ENCODE assay signal across 8 cellular contexts in genomic region chr17:215563-216478, GRCh38. TPM values are rescaled to one million over a fixed set of nuclear protein-coding genes. Genes with fewer than 3 reads are reported as not detected.
DNase-seq lines count a peak whose midpoint lies in the region; ATAC-seq and TF ChIP-seq lines count a peak whose summit lies in the region.
"Not testable (repeated sequence)": the region's sequence is repeated elsewhere in the genome, so short reads cannot be mapped to it uniquely, and the experiment has no call there.

No MANE protein-coding gene starts in this region.

- peak overlapping the region; percentile 71 for H3K4me3 Mint-ChIP-seq in dendritic cell treated with granulocyte-macrophage colony-stimulating factor and Interleukin-4, amounts not matched to agents 40 ng/mL and 50 ng/mL, for 4 days

- peak; percentile 46 to 67 for ATAC-seq in lower lobe of right lung
- peak; percentile 40 for ATAC-seq in upper lobe of right lung

- H3K9ac ChIP-seq in HUES48 (ENCODE audit: low read depth, low read length) = peak overlapping the region; percentile 59; the same call in 1 of the 2 replicates
- H3K9ac ChIP-seq in parathyroid adenoma = not testable (repeated sequence)

- H3K27ac ChIP-seq in DOHH2 (ENCODE audit: low read depth, low read length); lower lobe of right lung; upper lobe of right lung: not testable (repeated sequence)
- H3K27ac ChIP-seq in HUES48 (ENCODE audit: low read depth, low read length) (peak overlapping the region; percentile 42), left ventricle myocardium inferior (replicated peaks) (peak overlapping the region; percentile 51), parathyroid adenoma (peak overlapping the region; percentile 32)

- not testable (repeated sequence) for H3K9me3 ChIP-seq in DOHH2 (ENCODE audit: control insufficient read depth, insufficient read depth, low read length); HUES48 (ENCODE audit: control insufficient read depth, insufficient read depth, low read length); left ventricle myocardium inferior (replicated peaks); lower lobe of right lung; parathyroid adenoma (ENCODE audit: control insufficient read depth, low read length); upper lobe of right lung

- H3K4me1 Mint-ChIP-seq in dendritic cell treated with granulocyte-macrophage colony-stimulating factor and Interleukin-4, amounts not matched to agents 40 ng/mL and 50 ng/mL, for 4 days (ENCODE audit: low read depth) = peaks cover 31% of the 10 kb centered on the region

- not testable (repeated sequence) for H3K9me3 Mint-ChIP-seq in dendritic cell treated with granulocyte-macrophage colony-stimulating factor and Interleukin-4, amounts not matched to agents 40 ng/mL and 50 ng/mL, for 4 days

- H2AFZ ChIP-seq in parathyroid adenoma = peak overlapping the region; percentile 89

- peak; percentile 19 for DNase-seq in SIG-M5 treated with dmso at 0.1 percent for 504 hours (lab: John Stamatoyannopoulos, UW; ENCODE audit: unreplicated experiment)
- not testable (repeated sequence) for DNase-seq in left ventricle myocardium inferior, lower lobe of right lung, upper lobe of right lung

- H3F3A ChIP-seq in DOHH2 (ENCODE audit: control insufficient read depth, insufficient read depth) = not testable (repeated sequence)

- H3K36me3 Mint-ChIP-seq in dendritic cell treated with granulocyte-macrophage colony-stimulating factor and Interleukin-4, amounts not matched to agents 40 ng/mL and 50 ng/mL, for 4 days (ENCODE audit: low read depth) = not testable (repeated sequence)

- H3K79me2 ChIP-seq in DOHH2 (ENCODE audit: control insufficient read depth, low read length) = peaks cover 17% of the 10 kb centered on the region
- not testable (repeated sequence) for H3K79me2 ChIP-seq in parathyroid adenoma

- not testable (repeated sequence) for H3K27me3 ChIP-seq in DOHH2 (ENCODE audit: control insufficient read depth, low read length); HUES48 (ENCODE audit: control insufficient read depth, insufficient read depth, low read length); left ventricle myocardium inferior (ENCODE audit: low read depth); lower lobe of right lung (ENCODE audit: low read depth); parathyroid adenoma (ENCODE audit: control insufficient read depth, insufficient read depth, low read length); upper lobe of right lung

- H3K36me3 ChIP-seq in DOHH2 (ENCODE audit: control insufficient read depth, low read length); HUES48 (ENCODE audit: control insufficient read depth, insufficient read depth, low read length); left ventricle myocardium inferior; lower lobe of right lung; parathyroid adenoma (ENCODE audit: control insufficient read depth, insufficient read depth, low read length); upper lobe of right lung: not testable (repeated sequence)

- H3K4me2 ChIP-seq in DOHH2 (ENCODE audit: low read length) = peak overlapping the region; percentile 72
- H3K4me2 ChIP-seq in parathyroid adenoma (ENCODE audit: low read length) = not testable (repeated sequence)

- intact Hi-C loops in dendritic cell treated with granulocyte-macrophage colony-stimulating factor and Interleukin-4, amounts not matched to agents 40 ng/mL and 50 ng/mL, for 4 days (cut with micrococcal nuclease); left ventricle myocardium inferior (cut with micrococcal nuclease); lower lobe of right lung (cut with DNase I); upper lobe of right lung (cut with DNase I): not testable (repeated sequence)

- H3K4me3 ChIP-seq in DOHH2 (ENCODE audit: low read length) = peak overlapping the region; percentile 74
- peak overlapping the region; percentile 60 for H3K4me3 ChIP-seq in HUES48 (ENCODE audit: low read depth, low read length)
- not testable (repeated sequence) for H3K4me3 ChIP-seq in left ventricle myocardium inferior; lower lobe of right lung; parathyroid adenoma (ENCODE audit: low read depth, low read length); upper lobe of right lung

- not testable (repeated sequence) for H3K9me2 ChIP-seq in DOHH2 (replicated peaks; ENCODE audit: control insufficient read depth, low read length)

- H3K27me3 Mint-ChIP-seq in dendritic cell treated with granulocyte-macrophage colony-stimulating factor and Interleukin-4, amounts not matched to agents 40 ng/mL and 50 ng/mL, for 4 days = not testable (repeated sequence)

- H4K20me1 ChIP-seq in DOHH2 (ENCODE audit: control insufficient read depth, insufficient read depth, low read depth, low read length) = not testable (repeated sequence)

- not testable (repeated sequence) for TF ChIP-seq CTCF in DOHH2 (IDR thresholded peaks at IDR 0.05; ENCODE audit: low read depth, low read length, poor library complexity, severe bottlenecking); left ventricle myocardium inferior (IDR thresholded peaks at IDR 0.05; ENCODE audit: borderline replicate concordance); lower lobe of right lung (IDR thresholded peaks at IDR 0.05); parathyroid adenoma (IDR thresholded peaks at IDR 0.05); upper lobe of right lung (IDR thresholded peaks at IDR 0.05)

- peak overlapping the region; percentile 72 for H3K27ac Mint-ChIP-seq in dendritic cell treated with granulocyte-macrophage colony-stimulating factor and Interleukin-4, amounts not matched to agents 40 ng/mL and 50 ng/mL, for 4 days

- not testable (repeated sequence) for H3K4me1 ChIP-seq in DOHH2 (ENCODE audit: control insufficient read depth, low read length); left ventricle myocardium inferior; lower lobe of right lung; parathyroid adenoma; upper lobe of right lung
- H3K4me1 ChIP-seq in HUES48 (ENCODE audit: control insufficient read depth, insufficient read depth, low read length) = peaks cover 11% of the 10 kb centered on the region; the same call in 1 of the 2 replicates

RNA-seq across cellular contexts. Expression of gene DOC2B, which starts 34.4 kb away (rescaled TPM):
- total RNA-seq in left ventricle myocardium inferior = 2.7 TPM
- total RNA-seq in lower lobe of right lung = 6.2 TPM
- total RNA-seq in upper lobe of right lung = 13.7 TPM
